ENCODE assay signal across 31 cellular contexts in the genomic region with DNA sequence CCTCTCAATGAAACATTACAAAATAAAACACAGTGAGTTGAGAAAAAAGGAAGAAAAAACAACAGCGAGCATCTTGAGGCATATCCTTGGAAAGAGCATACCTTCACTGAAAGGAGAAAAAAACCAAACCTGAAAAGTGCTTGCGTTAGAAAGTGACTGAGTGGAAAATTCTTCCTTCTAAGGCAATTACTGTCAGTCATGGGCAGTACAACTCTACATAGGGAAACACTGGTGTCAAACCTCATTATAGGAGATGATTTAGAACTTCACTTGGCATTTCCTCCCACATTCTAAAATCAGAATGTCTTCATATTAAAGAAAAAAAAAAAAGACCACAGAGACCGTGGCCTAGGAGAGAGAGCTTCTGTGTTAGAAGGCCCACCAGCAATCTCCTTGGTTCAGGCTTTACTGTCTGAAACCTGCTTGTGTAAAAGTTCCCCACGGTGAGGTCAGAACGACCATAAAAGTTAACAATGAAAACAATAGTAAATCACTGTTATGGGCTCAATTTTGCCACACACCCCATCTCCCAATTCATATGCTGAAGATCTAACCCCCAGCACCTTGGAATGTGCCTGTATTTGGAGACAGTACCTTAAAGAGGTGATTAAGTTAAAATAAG.
"Had no signal": no experiment of that assay in that cellular context is flagged by ENCODE, and none has a peak within 500 bp of the region (broad histone marks: within the 10 kb centered on the region; RNA-seq: fewer than 3 reads in every experiment).

No MANE protein-coding gene starts in this region.

- H2AFZ ChIP-seq: parathyroid adenoma had no signal

- H3K27ac Mint-ChIP-seq: naive B cell; naive thymus-derived CD8-positive, alpha-beta T cell; nephron; neural progenitor cell; progenitor cell of endocrine pancreas; stimulated activated naive B cell treated with anti-CD40 and anti-IgM and Interleukin-4, amounts not matched to agents 10 μg/mL and 1 μg/mL and 100 μg/mL, for 72 hours; stimulated activated naive CD8-positive, alpha-beta T cell treated with anti-CD3 and anti-CD28 coated beads, Interleukin-15, Interleukin-2, amounts not matched to agents 100 ng/mL and 50 ng/mL, for 24 hours had no signal

- H3K27me3 ChIP-seq: neural progenitor cell, ovary, right lobe of liver, sigmoid colon, thyroid gland, tibial nerve, upper lobe of left lung, vagina had no signal

- H3K4me3 Mint-ChIP-seq: naive B cell; naive thymus-derived CD8-positive, alpha-beta T cell; nephron; neural progenitor cell; stimulated activated naive B cell treated with anti-CD40 and anti-IgM and Interleukin-4, amounts not matched to agents 10 μg/mL and 1 μg/mL and 100 μg/mL, for 72 hours; stimulated activated naive CD8-positive, alpha-beta T cell treated with anti-CD3 and anti-CD28 coated beads, Interleukin-15, Interleukin-2, amounts not matched to agents 100 ng/mL and 50 ng/mL, for 24 hours had no signal

- H3K4me3 ChIP-seq: neural progenitor cell, ovary, psoas muscle, right lobe of liver, sigmoid colon, smooth muscle cell, spleen, stomach, thoracic aorta, thyroid gland, tibial nerve, upper lobe of left lung, vagina had no signal

- H3K4me2 ChIP-seq: neural progenitor cell, smooth muscle cell had no signal

- H3K4me1 Mint-ChIP-seq: naive B cell; nephron; stimulated activated naive B cell treated with anti-CD40 and anti-IgM and Interleukin-4, amounts not matched to agents 10 μg/mL and 1 μg/mL and 100 μg/mL, for 72 hours had no signal

- H3K4me1 ChIP-seq: neural progenitor cell, parathyroid adenoma, psoas muscle, right lobe of liver, sigmoid colon, spleen, stomach, thyroid gland, tibial nerve, upper lobe of left lung, vagina had no signal

- H3K27ac ChIP-seq: neural progenitor cell, ovary, parathyroid adenoma, psoas muscle, right lobe of liver, sigmoid colon, spleen, stomach, thoracic aorta, thyroid gland, tibial nerve, upper lobe of left lung, vagina had no signal

- H3K9ac ChIP-seq: neural progenitor cell, parathyroid adenoma had no signal

- H3K9me3 ChIP-seq: ovary, psoas muscle, right lobe of liver, thoracic aorta, thyroid gland, upper lobe of left lung, vagina had no signal

- H3K36me3 ChIP-seq: neural progenitor cell, ovary, right lobe of liver, sigmoid colon, spleen, stomach, thoracic aorta, thyroid gland, tibial nerve, upper lobe of left lung, vagina had no signal

- FAIRE-seq: urothelium cell line had no signal

- H3K79me2 ChIP-seq: parathyroid adenoma had no signal

- H3K36me3 Mint-ChIP-seq: neural progenitor cell; stimulated activated naive B cell treated with anti-CD40 and anti-IgM and Interleukin-4, amounts not matched to agents 10 μg/mL and 1 μg/mL and 100 μg/mL, for 72 hours had no signal

- DNase-seq: naive B cell; naive thymus-derived CD8-positive, alpha-beta T cell; occipital lobe; ovary; posterior cingulate gyrus; psoas muscle; right cardiac atrium; right lobe of liver; sigmoid colon; spleen; stimulated activated CD4-positive, alpha-beta T cell treated with anti-CD3 and anti-CD28 coated beads, Interleukin-12 subunit alpha, Interleukin-12 subunit beta, amount 100 ng/mL, for 4 hours; stimulated activated CD4-positive, alpha-beta T cell treated with anti-CD3 and anti-CD28 coated beads, Interleukin-1b, Interleukin-23, amount 100 ng/mL, for 48 hours; stimulated activated CD4-positive, alpha-beta T cell treated with anti-CD3 and anti-CD28 coated beads, Interleukin-4, amount 100 ng/mL, for 1 hour; stimulated activated CD4-positive, alpha-beta T cell treated with anti-CD3 and anti-CD28 coated beads, Interleukin-4, amount 100 ng/mL, for 4 hours; stimulated activated CD8-positive, alpha-beta memory T cell treated with anti-CD3 and anti-CD28 coated beads, Interleukin-4, amount 100 ng/mL, for 48 hours; stimulated activated naive B cell treated with anti-CD40 and anti-IgM and Interleukin-4, amounts not matched to agents 10 μg/mL and 1 μg/mL and 100 μg/mL, for 72 hours; stimulated activated naive CD4-positive, alpha-beta T cell treated with Interleukin-2 at 50 U/mL for 16 hours; stomach; thyroid gland; trophoblast cell; upper lobe of left lung had no signal

- ATAC-seq: naive thymus-derived CD8-positive, alpha-beta T cell; psoas muscle; right cardiac atrium; right lobe of liver; stimulated activated naive B cell treated with anti-CD40 and anti-IgM and Interleukin-4, amounts not matched to agents 10 μg/mL and 1 μg/mL and 100 μg/mL, for 72 hours had no signal
